33 cellular contexts compared by ENCODE assay signal in the genomic region with DNA sequence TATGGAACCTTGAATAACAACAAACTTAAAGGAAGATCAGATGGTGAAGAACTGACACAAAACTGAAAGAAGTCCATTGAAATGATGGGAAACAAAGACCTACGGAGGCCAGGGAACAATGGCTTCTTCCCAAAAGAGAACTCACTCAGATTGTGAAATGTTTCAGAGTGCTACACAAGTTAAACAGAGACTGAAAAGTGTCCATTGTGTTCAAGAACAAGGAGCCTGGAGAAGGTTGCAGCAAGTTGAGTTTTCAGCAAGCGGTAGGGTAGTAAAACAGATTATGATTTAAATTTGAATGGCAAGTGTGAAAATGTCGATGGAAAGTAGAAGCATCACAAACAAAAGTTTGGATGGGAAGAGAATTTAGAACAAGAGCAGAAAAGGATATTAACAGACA.
"Had no signal": no experiment of that assay in that cellular context is flagged by ENCODE, and none has a peak within 500 bp of the region (broad histone marks: within the 10 kb centered on the region; RNA-seq: fewer than 3 reads in every experiment).

No MANE protein-coding gene starts in this region.

- H3K4me3 Mint-ChIP-seq: activated CD4-positive, alpha-beta memory T cell treated with anti-CD3 and anti-CD28 coated beads, Interleukin-2, amount 10 ng/mL, durations not matched to agents 7 days and 5 days; activated naive CD8-positive, alpha-beta T cell treated with anti-CD3 and anti-CD28 coated beads for 36 hours; activated T-cell treated with anti-CD3 and anti-CD28 coated beads, Interleukin-2, amount 50 U/mL, for 72 hours; activated T-helper 17 cell treated with anti-CD3 and anti-CD28 coated beads, Interleukin-2, amount 50 U/mL, for 72 hours had no signal

- H3K4me3 ChIP-seq: Peyer's patch, SJSA1 had no signal

- H3K9me3 ChIP-seq: Peyer's patch had no signal

- H3K4me1 Mint-ChIP-seq: activated CD4-positive, alpha-beta memory T cell treated with anti-CD3 and anti-CD28 coated beads, Interleukin-2, amount 10 ng/mL, durations not matched to agents 7 days and 5 days; activated naive CD8-positive, alpha-beta T cell treated with anti-CD3 and anti-CD28 coated beads for 36 hours; activated T-helper 17 cell treated with anti-CD3 and anti-CD28 coated beads, Interleukin-2, amount 50 U/mL, for 72 hours had no signal

- ATAC-seq: activated T-cell treated with anti-CD3 and anti-CD28 coated beads, Interleukin-2, amount 50 U/mL, for 72 hours; activated T-helper 17 cell treated with anti-CD3 and anti-CD28 coated beads, Interleukin-2, amount 50 U/mL, for 72 hours; PC-3; SK-N-SH treated with all-trans-retinoic acid at 6 μM for 48 hours had no signal

- H3K4me1 ChIP-seq: Peyer's patch, SJSA1 had no signal

- DNase-seq: activated CD4-positive, alpha-beta memory T cell treated with anti-CD3 and anti-CD28 coated beads, Interleukin-2, amount 10 ng/mL, durations not matched to agents 7 days and 5 days; activated CD4-positive, alpha-beta T cell treated with anti-CD3 and anti-CD28 coated beads for 1 hour; activated CD4-positive, alpha-beta T cell treated with anti-CD3 and anti-CD28 coated beads for 48 hours; activated CD4-positive, CD25-positive, alpha-beta regulatory T cell; activated effector memory CD4-positive, alpha-beta T cell treated with anti-CD3 and anti-CD28 coated beads, Interleukin-2, amount 50 U/mL, for 16 hours; activated naive CD4-positive, alpha-beta T cell; activated naive CD4-positive, alpha-beta T cell treated with anti-CD3 and anti-CD28 coated beads, Interleukin-2, amount 50 U/mL, for 16 hours; activated naive CD8-positive, alpha-beta T cell treated with anti-CD3 and anti-CD28 coated beads for 36 hours; activated T-cell treated with anti-CD3 and anti-CD28 coated beads, Interleukin-2, amount 50 U/mL, for 1 hour; activated T-cell treated with anti-CD3 and anti-CD28 coated beads, Interleukin-2, amount 50 U/mL, for 72 hours; amniotic stem cell; aorta; brain microvascular endothelial cell; central memory CD4-positive, alpha-beta T cell; Karpas-422; KBM-7; NCI-H1105 treated with DMSO at 0.1 percent for 48 hours; NCI-H1436; NCI-H1694; NCI-H1930; NCI-H345; NCI-H524 treated with DMSO at 0.1 percent for 48 hours; NK-92 treated with Interleukin-12 subunit alpha and Interleukin-12 subunit beta, amount 100 ng/mL, for 24 hours; PC-3; Peyer's patch; RPMI8226; SHP77 treated with DMSO at 0.1 percent for 48 hours; T-helper 1 cell; T1000; WERI-Rb-1 had no signal

- H3K36me3 Mint-ChIP-seq: activated naive CD8-positive, alpha-beta T cell treated with anti-CD3 and anti-CD28 coated beads for 36 hours had no signal

- H3K27ac ChIP-seq: brain microvascular endothelial cell, Peyer's patch, SJSA1, WERI-Rb-1 had no signal

- H3K27me3 Mint-ChIP-seq: activated CD4-positive, alpha-beta memory T cell treated with anti-CD3 and anti-CD28 coated beads, Interleukin-2, amount 10 ng/mL, durations not matched to agents 7 days and 5 days; activated naive CD8-positive, alpha-beta T cell treated with anti-CD3 and anti-CD28 coated beads for 36 hours; activated T-helper 17 cell treated with anti-CD3 and anti-CD28 coated beads, Interleukin-2, amount 50 U/mL, for 72 hours had no signal

- H3K36me3 ChIP-seq: brain microvascular endothelial cell, Peyer's patch, SJSA1, WERI-Rb-1 had no signal

- H3K27ac Mint-ChIP-seq: activated CD4-positive, alpha-beta memory T cell treated with anti-CD3 and anti-CD28 coated beads, Interleukin-2, amount 10 ng/mL, durations not matched to agents 7 days and 5 days; activated naive CD8-positive, alpha-beta T cell treated with anti-CD3 and anti-CD28 coated beads for 36 hours; activated T-cell treated with anti-CD3 and anti-CD28 coated beads, Interleukin-2, amount 50 U/mL, for 72 hours; activated T-helper 17 cell treated with anti-CD3 and anti-CD28 coated beads, Interleukin-2, amount 50 U/mL, for 72 hours had no signal

- H3K27me3 ChIP-seq: brain microvascular endothelial cell, Peyer's patch, SJSA1 had no signal
